ENCODE assay signal across 8 cellular contexts in genomic region chr15:43826508-43827286, GRCh38. TPM values are rescaled to one million over a fixed set of nuclear protein-coding genes. Genes with fewer than 3 reads are reported as not detected.
A peak's percentile ranks its signal among the peaks of the same experiment; 100 is the strongest.
DNase-seq lines count a peak whose midpoint lies in the region; ATAC-seq and TF ChIP-seq lines count a peak whose summit lies in the region.
"Not testable (repeated sequence)": the region's sequence is repeated elsewhere in the genome, so short reads cannot be mapped to it uniquely, and the experiment has no call there.

Gene WDR76, plus strand, starts transcription at chr15:43827002. Its CDS starts 31 bp downstream, at chr15:43827033.

- not testable (repeated sequence) for H3K18ac ChIP-seq in trophoblast cell (ENCODE audit: low read length)

- peaks cover 39% of the 10 kb centered on the region for H3K4me1 Mint-ChIP-seq in T-helper 17 cell

- peak within 1 kb of the TSS; percentile 59 for H2AFZ ChIP-seq in trophoblast cell (ENCODE audit: insufficient read depth, low read length, poor library complexity)

- H3K36me3 Mint-ChIP-seq in T-helper 17 cell (ENCODE audit: low read depth), result not testable (repeated sequence)

- H3K27me3 Mint-ChIP-seq in T-helper 17 cell, result not testable (repeated sequence)

- H3K79me1 ChIP-seq in trophoblast cell (ENCODE audit: low read length), result not testable (repeated sequence)

- not testable (repeated sequence) for H3K23ac ChIP-seq in trophoblast cell (ENCODE audit: low read length)

- peak within 1 kb of the TSS; percentile 91 for H3K4me3 Mint-ChIP-seq in T-helper 17 cell

- H3K14ac ChIP-seq in trophoblast cell (ENCODE audit: low read length), result peak within 1 kb of the TSS; percentile 1

- not testable (repeated sequence) for TF ChIP-seq CTCF in adrenal gland (IDR thresholded peaks at IDR 0.05); heart right ventricle (IDR thresholded peaks at IDR 0.05)

- H3K9ac ChIP-seq in trophoblast cell (ENCODE audit: low read length), result peak within 1 kb of the TSS; percentile 78

- not testable (repeated sequence) for H3K36me3 ChIP-seq in adrenal gland (replicated peaks in 1 of 2); trophoblast cell (ENCODE audit: control insufficient read depth in 1 of 2, insufficient read depth in 2 of 2, low read length in 2 of 2); thymus (ENCODE audit: control insufficient read depth, insufficient read depth)
- peaks cover 0 to 11% (median 0%) of the 10 kb centered on the region in 9 donors for H3K36me3 ChIP-seq in heart right ventricle

- H3K27me3 ChIP-seq in adrenal gland; heart right ventricle; trophoblast cell (ENCODE audit: insufficient read depth, low read length); thymus (ENCODE audit: control insufficient read depth, insufficient read depth): not testable (repeated sequence)

- intact Hi-C loops in adrenal gland (cut with DNase I); heart right ventricle (cut with DNase I): not testable (repeated sequence)

- H3K27ac ChIP-seq in adrenal gland (peak within 1 kb of the TSS in 2 of 5 donors; percentile 50 to 55), heart right ventricle (peak within 1 kb of the TSS; percentile 25 to 82 (median 67)), thymus (ENCODE audit: low read depth) (peak within 1 kb of the TSS; percentile 57)
- H3K27ac ChIP-seq in trophoblast cell (ENCODE audit: low read depth, low read length), result not testable (repeated sequence)

- H3K4ac ChIP-seq in trophoblast cell (ENCODE audit: low read depth, low read length), result peak within 1 kb of the TSS; percentile 0

- H2BK5ac ChIP-seq in trophoblast cell (ENCODE audit: low read depth, low read length, poor library complexity), result peak within 1 kb of the TSS; percentile 1

- not testable (repeated sequence) for H2BK12ac ChIP-seq in trophoblast cell (ENCODE audit: low read length)

- ATAC-seq in HG02884 (IDR thresholded peaks at IDR 0.05; ENCODE audit: unreplicated experiment), result peak; percentile 60
- peak; percentile 68 for ATAC-seq in T-helper 17 cell
- peak; percentile 76 to 87 (median 82) for ATAC-seq in heart right ventricle

- H4K8ac ChIP-seq in trophoblast cell (ENCODE audit: low read depth, low read length), result peak within 1 kb of the TSS; percentile 59

- peak within 1 kb of the TSS; percentile 16 for H4K91ac ChIP-seq in trophoblast cell (ENCODE audit: low read depth, low read length)

- not testable (repeated sequence) for H3K79me2 ChIP-seq in trophoblast cell (ENCODE audit: control insufficient read depth, insufficient read depth, low read length, poor library complexity)

- DNase-seq in NCI-H187 (lab: John Stamatoyannopoulos, UW) (peak; percentile 29 to 66), T-helper 17 cell (peak; percentile 45 to 71 (median 68)), adrenal gland (peak; percentile 51 to 85 (median 74)), heart right ventricle (peak; percentile 80 to 82), trophoblast cell (peak; percentile 83 to 84)

- H2AK5ac ChIP-seq in trophoblast cell (ENCODE audit: low read length), result not testable (repeated sequence)

- peak within 1 kb of the TSS in 1 of 4 donors; percentile 47 for H3K4me3 ChIP-seq in adrenal gland
- peak within 1 kb of the TSS; percentile 27 to 66 (median 57) for H3K4me3 ChIP-seq in heart right ventricle
- H3K4me3 ChIP-seq in trophoblast cell (ENCODE audit: low read depth, low read length), result peak within 1 kb of the TSS; percentile 73
- H3K4me3 ChIP-seq in thymus (ENCODE audit: low read length), result peak within 1 kb of the TSS; percentile 83

- H3K4me1 ChIP-seq in adrenal gland (replicated peaks in 1 of 2) (peaks cover 9 to 40% of the 10 kb centered on the region in 2 donors), heart right ventricle (peaks cover 15 to 61% (median 41%) of the 10 kb centered on the region in 9 donors), thymus (ENCODE audit: control insufficient read depth, insufficient read depth, low read length) (peaks cover 21% of the 10 kb centered on the region)
- not testable (repeated sequence) for H3K4me1 ChIP-seq in trophoblast cell (ENCODE audit: control insufficient read depth in 1 of 2, insufficient read depth in 2 of 2, low read length in 2 of 2)

- H3K9me3 ChIP-seq in T-helper 17 cell (ENCODE audit: control insufficient read depth, low read length, poor library complexity, severe bottlenecking); adrenal gland (replicated peaks in 1 of 3); heart right ventricle; trophoblast cell (ENCODE audit: insufficient read depth, low read depth, low read length); thymus (ENCODE audit: control insufficient read depth): not testable (repeated sequence)

- WGBS in adrenal gland, 4 donors, result 5 to 11% (median 6%) methylated on average over 12 to 46 of the region's 46 CpGs
- WGBS in heart right ventricle, 2 donors, result 5% methylated on average over 46 of the region's 46 CpGs
- no CpG with 5 or more reads among the region's 46 CpGs for WGBS in trophoblast cell (ENCODE audit: extremely low coverage, insufficient coverage, insufficient read length)
- 6% methylated on average over 46 of the region's 46 CpGs for WGBS in thymus

- peak; percentile 24 for TF ChIP-seq POLR2A in GM10847 (IDR thresholded peaks at IDR 0.05; ENCODE audit: extremely low read depth, insufficient read length)
- not testable (repeated sequence) for TF ChIP-seq POLR2A in adrenal gland (IDR thresholded peaks at IDR 0.05)

- H3K27ac Mint-ChIP-seq in T-helper 17 cell, result peak within 1 kb of the TSS; percentile 94

- H4K12ac ChIP-seq in trophoblast cell (ENCODE audit: low read depth, low read length), result peak within 1 kb of the TSS; percentile 77

- H3K4me2 ChIP-seq in trophoblast cell (ENCODE audit: low read length), result peak within 1 kb of the TSS; percentile 74

- not testable (repeated sequence) for H2BK120ac ChIP-seq in trophoblast cell (ENCODE audit: insufficient read depth, low read length, poor library complexity)

RNA-seq across cellular contexts. Expression of gene WDR76, which starts in this region (rescaled TPM):
- total RNA-seq in T-helper 17 cell (10 to 100 TPM; 10.5 to 11.9 TPM), adrenal gland (1 to 10 TPM in 7 of 8 donors, under 1 TPM in 1; 0.91 to 4.2 (median 2.0) TPM), heart right ventricle (1 to 10 TPM in 7 of 10 donors, under 1 TPM in 3; 0.68 to 4.1 (median 1.7) TPM)
- polyA plus RNA-seq in adrenal gland (1 to 10 TPM in 1 of 3 donors, under 1 TPM in 2; 0.74 to 2.8 (median 0.80) TPM), heart right ventricle (1 to 10 TPM in 1 of 2 donors, under 1 TPM in 1; 0.73 to 1.8 TPM), thymus (3.5 TPM)
- 13.7 and 16.7 TPM in 2 replicates for polyA plus RNA-seq in trophoblast cell (2013)
